1 cellular context compared by ENCODE assay signal in the genomic region with DNA sequence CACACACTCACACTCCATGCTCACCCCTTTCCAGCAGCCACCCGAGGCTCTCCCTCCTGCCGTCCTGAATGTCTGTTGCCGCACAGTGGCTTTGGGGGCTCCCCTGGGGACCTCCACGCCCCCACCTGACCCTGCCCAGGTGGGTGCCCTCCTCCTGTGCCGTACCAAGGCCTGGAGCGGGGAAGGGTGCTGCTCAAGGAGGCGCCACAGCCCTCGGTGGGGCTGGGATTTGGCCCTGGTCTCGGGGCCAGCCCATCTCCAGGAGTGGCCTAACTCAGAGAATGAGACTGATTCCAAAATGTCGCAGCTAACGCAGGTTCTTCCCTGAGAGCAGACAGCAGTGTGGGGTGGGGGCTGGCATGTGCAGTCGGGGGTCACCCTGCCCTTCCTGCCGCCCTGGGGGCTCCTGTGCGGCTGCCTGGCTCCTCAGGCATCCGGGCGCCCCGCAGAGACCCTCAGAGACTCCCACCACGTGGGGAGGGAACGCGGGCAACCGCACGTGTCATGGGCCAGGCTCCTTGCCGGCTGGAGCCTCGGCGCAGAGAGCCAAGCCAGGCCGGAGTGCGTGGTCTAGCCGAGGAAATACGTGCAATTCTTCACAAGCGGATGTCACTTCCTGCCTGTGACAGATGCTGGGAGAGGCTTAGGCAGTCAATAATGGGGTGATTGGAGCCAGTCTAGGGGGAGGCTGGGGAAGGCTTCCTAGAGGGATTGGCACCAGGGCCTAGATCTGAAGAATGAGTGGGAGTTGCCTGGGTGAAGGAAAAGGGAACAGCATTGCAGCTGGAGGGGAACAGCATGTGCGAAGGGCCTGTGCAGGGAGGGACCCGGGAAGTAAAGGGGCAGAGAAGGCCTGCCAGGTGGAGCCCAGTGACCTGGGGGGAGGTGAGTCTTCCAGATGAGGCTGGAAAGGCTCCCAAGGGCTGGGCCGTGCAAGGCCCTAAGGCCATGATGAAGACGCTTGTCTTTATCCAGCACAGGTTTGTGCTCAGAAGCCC.
TF ChIP-seq lines count a peak whose summit lies in the region.

No MANE protein-coding gene starts in this region.

TF ChIP-seq in HEK293, 187 proteins besides CTCF, POLR2A, EP300 and RAD21 (continued from another document):
- TF ChIP-seq, protein P1, sequence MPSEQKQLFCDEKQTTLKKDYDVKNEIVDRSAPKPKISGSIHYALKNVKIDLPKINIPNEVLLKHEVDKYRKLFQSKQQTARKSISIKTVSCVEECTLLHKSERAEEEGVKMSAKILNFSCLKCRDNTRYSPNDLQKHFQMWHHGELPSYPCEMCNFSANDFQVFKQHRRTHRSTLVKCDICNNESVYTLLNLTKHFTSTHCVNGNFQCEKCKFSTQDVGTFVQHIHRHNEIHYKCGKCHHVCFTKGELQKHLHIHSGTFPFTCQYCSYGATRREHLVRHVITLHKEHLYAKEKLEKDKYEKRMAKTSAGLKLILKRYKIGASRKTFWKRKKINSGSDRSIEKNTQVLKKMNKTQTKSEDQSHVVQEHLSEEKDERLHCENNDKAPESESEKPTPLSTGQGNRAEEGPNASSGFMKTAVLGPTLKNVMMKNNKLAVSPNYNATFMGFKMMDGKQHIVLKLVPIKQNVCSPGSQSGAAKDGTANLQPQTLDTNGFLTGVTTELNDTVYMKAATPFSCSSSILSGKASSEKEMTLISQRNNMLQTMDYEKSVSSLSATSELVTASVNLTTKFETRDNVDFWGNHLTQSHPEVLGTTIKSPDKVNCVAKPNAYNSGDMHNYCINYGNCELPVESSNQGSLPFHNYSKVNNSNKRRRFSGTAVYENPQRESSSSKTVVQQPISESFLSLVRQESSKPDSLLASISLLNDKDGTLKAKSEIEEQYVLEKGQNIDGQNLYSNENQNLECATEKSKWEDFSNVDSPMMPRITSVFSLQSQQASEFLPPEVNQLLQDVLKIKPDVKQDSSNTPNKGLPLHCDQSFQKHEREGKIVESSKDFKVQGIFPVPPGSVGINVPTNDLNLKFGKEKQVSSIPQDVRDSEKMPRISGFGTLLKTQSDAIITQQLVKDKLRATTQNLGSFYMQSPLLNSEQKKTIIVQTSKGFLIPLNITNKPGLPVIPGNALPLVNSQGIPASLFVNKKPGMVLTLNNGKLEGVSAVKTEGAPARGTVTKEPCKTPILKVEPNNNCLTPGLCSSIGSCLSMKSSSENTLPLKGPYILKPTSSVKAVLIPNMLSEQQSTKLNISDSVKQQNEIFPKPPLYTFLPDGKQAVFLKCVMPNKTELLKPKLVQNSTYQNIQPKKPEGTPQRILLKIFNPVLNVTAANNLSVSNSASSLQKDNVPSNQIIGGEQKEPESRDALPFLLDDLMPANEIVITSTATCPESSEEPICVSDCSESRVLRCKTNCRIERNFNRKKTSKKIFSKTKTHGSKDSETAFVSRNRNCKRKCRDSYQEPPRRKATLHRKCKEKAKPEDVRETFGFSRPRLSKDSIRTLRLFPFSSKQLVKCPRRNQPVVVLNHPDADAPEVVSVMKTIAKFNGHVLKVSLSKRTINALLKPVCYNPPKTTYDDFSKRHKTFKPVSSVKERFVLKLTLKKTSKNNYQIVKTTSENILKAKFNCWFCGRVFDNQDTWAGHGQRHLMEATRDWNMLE (tag by site-specific recombination; conservative IDR thresholded peaks at IDR 0.05; ENCODE audit: low read depth) = no peak
- TF ChIP-seq ZNF623 (tag by site-specific recombination; IDR thresholded peaks at IDR 0.05) = peak; percentile 90
